In genomic region chr11:112856591-112856990, GRCh38 we compare ENCODE assay signal across 18 cellular contexts.
DNase-seq lines count a peak whose midpoint lies in the region; ATAC-seq, FAIRE-seq and TF ChIP-seq lines count a peak whose summit lies in the region.
"Had no signal": no experiment of that assay in that cellular context is flagged by ENCODE, and none has a peak within 500 bp of the region (broad histone marks: within the 10 kb centered on the region; RNA-seq: fewer than 3 reads in every experiment).

No MANE protein-coding gene starts in this region.

- 40% methylated on average over 1 of the region's 2 CpGs for WGBS in mammary epithelial cell (ENCODE audit: low coverage, missing lambda C conversion rate)

- no peak for ATAC-seq in GM21423 (IDR thresholded peaks at IDR 0.05; ENCODE audit: unreplicated experiment)
- ATAC-seq in GM18907 (IDR thresholded peaks at IDR 0.05; ENCODE audit: unreplicated experiment), result no peak
- ATAC-seq: GM12878, HCT116, K562 had no signal

- no peaks in the 10 kb centered on the region for H3K9me2 ChIP-seq in MM.1S (replicated peaks; ENCODE audit: insufficient read depth, low read length)

- H2AFZ ChIP-seq in mammary epithelial cell (ENCODE audit: low read depth, low read length) (no peak overlapping the region), astrocyte (ENCODE audit: low read depth, low read length) (no peak overlapping the region), MM.1S (ENCODE audit: low read length) (no peak overlapping the region)

- in situ Hi-C loops in mammary epithelial cell (cut with MboI; ENCODE audit: low sequenced_read_pairs in 2 of 2), result no loop called here

- no peak overlapping the region for H3K27ac Mint-ChIP-seq in MCF 10A (ENCODE audit: low read depth, unreplicated experiment)
- H3K27ac Mint-ChIP-seq in astrocyte (ENCODE audit: unreplicated experiment), result peak overlapping the region; percentile 13
- H3K27ac Mint-ChIP-seq: CD4-positive, CD25-positive, alpha-beta regulatory T cell had no signal

- H3K4me3 Mint-ChIP-seq in MCF 10A (ENCODE audit: unreplicated experiment), result no peak overlapping the region
- no peak overlapping the region for H3K4me3 Mint-ChIP-seq in astrocyte (ENCODE audit: unreplicated experiment)
- H3K4me3 Mint-ChIP-seq: CD4-positive, CD25-positive, alpha-beta regulatory T cell had no signal

- peaks cover 8% of the 10 kb centered on the region for H3K4me1 Mint-ChIP-seq in MCF 10A (ENCODE audit: insufficient read depth, unreplicated experiment)
- peaks cover 8% of the 10 kb centered on the region for H3K4me1 Mint-ChIP-seq in astrocyte (ENCODE audit: low read depth, unreplicated experiment)
- H3K4me1 Mint-ChIP-seq: CD4-positive, CD25-positive, alpha-beta regulatory T cell had no signal

- H3K9me3 ChIP-seq in mammary epithelial cell (replicated peaks; ENCODE audit: insufficient read depth, low read length), result peaks cover 3% of the 10 kb centered on the region
- peaks cover 3% of the 10 kb centered on the region for H3K9me3 ChIP-seq in astrocyte (ENCODE audit: insufficient read depth, low read depth, low read length)
- H3K9me3 ChIP-seq in MM.1S (replicated peaks; ENCODE audit: insufficient read depth, low read length), result no peaks in the 10 kb centered on the region

- peaks cover 70% of the 10 kb centered on the region for H3K27me3 Mint-ChIP-seq in MCF 10A (ENCODE audit: insufficient read depth, unreplicated experiment)
- H3K27me3 Mint-ChIP-seq in astrocyte (ENCODE audit: low read depth, unreplicated experiment), result peaks cover 15% of the 10 kb centered on the region

- no TSS peak for BruUV-seq in mammary epithelial cell (replicated peaks; lab: Mats Ljungman, UMichigan)
- no TSS peak for BruUV-seq in MCF 10A (replicated peaks; lab: Mats Ljungman, UMichigan)

- peak; percentile 43 for DNase-seq in mammary epithelial cell
- no peak for DNase-seq in MCF 10A (ENCODE audit: unreplicated experiment)
- no peak for DNase-seq in astrocyte (ENCODE audit: low read depth)
- DNase-seq in fibroblast of the aortic adventitia (ENCODE audit: low read depth), result peak; percentile 12
- no peak for DNase-seq in MM.1S
- DNase-seq: 8988T; ACHN; CD4-positive, CD25-positive, alpha-beta regulatory T cell; DMS53 had no signal

- CTCF ChIA-PET in mammary epithelial cell (lab: Charles Lee; ENCODE audit: low non-redundant PET) (no interaction called here), MCF 10A (lab: Yijun Ruan, JAX) (no interaction called here)

- TF ChIP-seq CTCF in mammary epithelial cell (conservative IDR thresholded peaks at IDR 0.05 in 1 of 2, IDR thresholded peaks at IDR 0.05 in 1 of 2; ENCODE audit: extremely low read depth in 1 of 2, insufficient read depth in 1 of 2, low read depth in 1 of 2, low read length in 2 of 2) (no peak), MCF 10A (IDR thresholded peaks at IDR 0.05; ENCODE audit: unreplicated experiment) (no peak), astrocyte (IDR thresholded peaks at IDR 0.05; ENCODE audit: insufficient read depth, low read depth, low read length) (no peak), fibroblast of the aortic adventitia (IDR thresholded peaks at IDR 0.05; ENCODE audit: insufficient read depth, low read length) (no peak), MM.1S (IDR thresholded peaks at IDR 0.05; ENCODE audit: low read length) (no peak)

- POLR2A ChIA-PET in MCF 10A (lab: Yijun Ruan, JAX), result no interaction called here

- H3K4me1 ChIP-seq in mammary epithelial cell (ENCODE audit: insufficient read depth, low read length) (peaks cover 25% of the 10 kb centered on the region), astrocyte (ENCODE audit: insufficient read depth, low read length) (no peaks in the 10 kb centered on the region), MM.1S (ENCODE audit: low read length) (no peaks in the 10 kb centered on the region)
- H3K4me1 ChIP-seq: BLaER1 treated with 17β-estradiol and CSF1 and Interleukin-3, amounts not matched to agents 10 nM and 100 nM had no signal

- peak overlapping the region; percentile 14 for H3K4me2 ChIP-seq in mammary epithelial cell (ENCODE audit: insufficient read depth, low read depth, low read length)
- H3K4me2 ChIP-seq in astrocyte (ENCODE audit: low read length), result no peak overlapping the region
- no peak overlapping the region for H3K4me2 ChIP-seq in MM.1S (ENCODE audit: low read depth, low read length)
- H3K4me2 ChIP-seq: BLaER1 treated with 17β-estradiol and CSF1 and Interleukin-3, amounts not matched to agents 10 nM and 100 nM had no signal

- H3K79me2 ChIP-seq in mammary epithelial cell (ENCODE audit: insufficient read depth, low read length), result no peaks in the 10 kb centered on the region
- H3K79me2 ChIP-seq in astrocyte (ENCODE audit: insufficient read depth, low read length), result no peaks in the 10 kb centered on the region
- no peaks in the 10 kb centered on the region for H3K79me2 ChIP-seq in MM.1S (ENCODE audit: low read length)

- H3K27ac ChIP-seq in mammary epithelial cell (ENCODE audit: insufficient read depth, low read depth, low read length) (no peak overlapping the region), astrocyte (ENCODE audit: low read depth, low read length) (no peak overlapping the region), MM.1S (ENCODE audit: low read length) (no peak overlapping the region)
- H3K27ac ChIP-seq: BLaER1 treated with 17β-estradiol and CSF1 and Interleukin-3, amounts not matched to agents 10 nM and 100 nM; HL-60 had no signal

- H3K36me3 ChIP-seq in mammary epithelial cell (ENCODE audit: insufficient read depth, low read length) (no peaks in the 10 kb centered on the region), astrocyte (ENCODE audit: insufficient read depth, low read length) (no peaks in the 10 kb centered on the region), MM.1S (replicated peaks; ENCODE audit: insufficient read depth, low read length) (no peaks in the 10 kb centered on the region)
- H3K36me3 ChIP-seq: BLaER1 treated with 17β-estradiol and CSF1 and Interleukin-3, amounts not matched to agents 10 nM and 100 nM had no signal

- no peak overlapping the region for H3K4me3 ChIP-seq in mammary epithelial cell (replicated peaks in 1 of 3; ENCODE audit: insufficient read depth in 1 of 3, low read depth in 2 of 3, low read length in 3 of 3)
- H3K4me3 ChIP-seq in astrocyte (ENCODE audit: insufficient read depth, low read depth, low read length), result no peak overlapping the region
- H3K4me3 ChIP-seq in fibroblast of the aortic adventitia (ENCODE audit: low read depth, low read length), result no peak overlapping the region
- H3K4me3 ChIP-seq in MM.1S (ENCODE audit: low read length), result no peak overlapping the region
- H3K4me3 ChIP-seq: BLaER1 treated with 17β-estradiol and CSF1 and Interleukin-3, amounts not matched to agents 10 nM and 100 nM; GM12878; K562 had no signal

- H3F3A ChIP-seq in MM.1S (ENCODE audit: insufficient read depth, low read length), result no peaks in the 10 kb centered on the region

- no peak overlapping the region for H3K9ac ChIP-seq in mammary epithelial cell (ENCODE audit: insufficient read depth, low read length)
- no peak overlapping the region for H3K9ac ChIP-seq in astrocyte (ENCODE audit: low read length)
- no peak overlapping the region for H3K9ac ChIP-seq in MM.1S (ENCODE audit: low read length)
- H3K9ac ChIP-seq: BLaER1 treated with 17β-estradiol and CSF1 and Interleukin-3, amounts not matched to agents 10 nM and 100 nM had no signal

- H3K36me3 Mint-ChIP-seq in MCF 10A (ENCODE audit: insufficient read depth, unreplicated experiment) (no peaks in the 10 kb centered on the region), astrocyte (ENCODE audit: low read depth, unreplicated experiment) (no peaks in the 10 kb centered on the region)
- H3K36me3 Mint-ChIP-seq: CD4-positive, CD25-positive, alpha-beta regulatory T cell had no signal

- FAIRE-seq in astrocyte (lab: Jason Lieb, UNC), result no peak
- FAIRE-seq: GM12878, GM18507, H54, K562 had no signal

- intact Hi-C loops in mammary epithelial cell (cut with micrococcal nuclease), result no loop called here
- intact Hi-C loops in MCF 10A (cut with micrococcal nuclease), result no loop called here

- H3K27me3 ChIP-seq in mammary epithelial cell (ENCODE audit: insufficient read depth, low read length) (no peaks in the 10 kb centered on the region), astrocyte (ENCODE audit: insufficient read depth, low read length) (no peaks in the 10 kb centered on the region), MM.1S (replicated peaks; ENCODE audit: insufficient read depth, low read length) (no peaks in the 10 kb centered on the region)
- H3K27me3 ChIP-seq: BLaER1 treated with 17β-estradiol and CSF1 and Interleukin-3, amounts not matched to agents 10 nM and 100 nM had no signal

- no peaks in the 10 kb centered on the region for H4K20me1 ChIP-seq in mammary epithelial cell (ENCODE audit: insufficient read depth, low read length)
- no peaks in the 10 kb centered on the region for H4K20me1 ChIP-seq in astrocyte (ENCODE audit: insufficient read depth, low read length)
- H4K20me1 ChIP-seq in MM.1S (ENCODE audit: insufficient read depth, low read length), result no peaks in the 10 kb centered on the region
- H4K20me1 ChIP-seq: BLaER1 treated with 17β-estradiol and CSF1 and Interleukin-3, amounts not matched to agents 10 nM and 100 nM had no signal

- dilution Hi-C loops in mammary epithelial cell (cut with HindIII; ENCODE audit: low sequenced_read_pairs), result no loop called here

- H3K9me3 Mint-ChIP-seq in MCF 10A (ENCODE audit: unreplicated experiment), result peaks cover 1% of the 10 kb centered on the region
- H3K9me3 Mint-ChIP-seq in astrocyte (ENCODE audit: unreplicated experiment), result peaks cover 5% of the 10 kb centered on the region

Comparison
In these comparisons a context has a peak if more than half of its experiments do, and no peak if none do; other contexts are left out.
1. DNase-seq: peak in mammary epithelial cell (single experiment) and fibroblast of the aortic adventitia (single experiment); none in MCF 10A (single experiment), astrocyte (single experiment) and MM.1S (single experiment).